Comparison of ENCODE assay signal across 24 cellular contexts in genomic region chr4:3814026-3814570, GRCh38. TPM values are rescaled to one million over a fixed set of nuclear protein-coding genes. Genes with fewer than 3 reads are reported as not detected.
"Had no signal": no experiment of that assay in that cellular context is flagged by ENCODE, and none has a peak within 500 bp of the region (broad histone marks: within the 10 kb centered on the region; RNA-seq: fewer than 3 reads in every experiment).

No MANE protein-coding gene starts in this region.

- DNase-seq: Kasumi-1, MM.1S, NCI-H1092 treated with DMSO at 0.1 percent for 48 hours, NCI-H1436, NCI-H187, NCI-H2029, NCI-H2081 treated with DMSO at 0.1 percent for 48 hours, NCI-H2171, NCI-H226, NCI-H446, NCI-H510A, NCI-H524 treated with DMSO at 0.1 percent for 48 hours, NCI-H69, NCI-H774, PC-3, Peyer's patch, SHP77, SK-N-SH, SW 1271 had no signal

- H3K36me3 Mint-ChIP-seq: IgD-negative memory B cell had no signal

- H3K27me3 ChIP-seq: Peyer's patch had no signal

- H3K4me3 Mint-ChIP-seq: IgD-negative memory B cell had no signal

- H3K9me3 ChIP-seq: Peyer's patch, SK-N-SH had no signal

- H3K4me1 ChIP-seq: Peyer's patch had no signal

- H3K4me3 ChIP-seq: K562, Peyer's patch had no signal

- H3K27me3 Mint-ChIP-seq: IgD-negative memory B cell had no signal

- H3K27ac ChIP-seq: HL-60, KMS-11, Peyer's patch had no signal

- H3K36me3 ChIP-seq: Peyer's patch had no signal

- H3K4me1 Mint-ChIP-seq: IgD-negative memory B cell had no signal

- H3K27ac Mint-ChIP-seq: IgD-negative memory B cell had no signal

- ATAC-seq: K562, PC-3 had no signal

RNA-seq across cellular contexts. Expression of gene ADRA2C, which starts 47.9 kb away (rescaled TPM):
- total RNA-seq: M059J, PC-3 had no signal
- polyA plus RNA-seq: IgD-negative memory B cell had no signal
